In genomic region chr14:24818054-24818822, GRCh38 we compare ENCODE assay signal across 2 cellular contexts.
A peak's percentile ranks its signal among the peaks of the same experiment; 100 is the strongest.
TF ChIP-seq lines count a peak whose summit lies in the region.

No MANE protein-coding gene starts in this region.

TF ChIP-seq in IMR-90, 13 proteins besides CTCF, POLR2A, EP300 and RAD21:
- no peak for TF ChIP-seq MAZ (IDR thresholded peaks at IDR 0.05; ENCODE audit: borderline replicate concordance, low read depth, low read length)
- no peak for TF ChIP-seq FOS (IDR thresholded peaks at IDR 0.05; ENCODE audit: low read depth, low read length)
- TF ChIP-seq ELK1 (IDR thresholded peaks at IDR 0.05; ENCODE audit: borderline replicate concordance, low read depth, low read length), result no peak
- TF ChIP-seq CHD1 (IDR thresholded peaks at IDR 0.05; ENCODE audit: low read depth, low read length), result no peak
- TF ChIP-seq RFX5 (IDR thresholded peaks at IDR 0.05; ENCODE audit: low read depth, low read length), result no peak
- TF ChIP-seq BHLHE40 (IDR thresholded peaks at IDR 0.05; ENCODE audit: low read depth, low read length), result no peak
- no peak for TF ChIP-seq CEBPB (IDR thresholded peaks at IDR 0.05; ENCODE audit: low read depth, low read length)
- TF ChIP-seq MAFK (IDR thresholded peaks at IDR 0.05; ENCODE audit: low read depth, low read length), result no peak

TF ChIP-seq in HepG2, 621 proteins besides CTCF, POLR2A, EP300 and RAD21 (continues in another document):
- TF ChIP-seq ZNF446 (CRISPR knock-in tag; IDR thresholded peaks at IDR 0.05) (no peak), ZNF101 (CRISPR knock-in tag; IDR thresholded peaks at IDR 0.05; ENCODE audit: borderline replicate concordance, low read depth) (peak; percentile 99; the same call in 1 of the 2 replicates), ZFP62 (CRISPR knock-in tag; IDR thresholded peaks at IDR 0.05) (no peak), ZMAT3 (CRISPR knock-in tag; conservative IDR thresholded peaks at IDR 0.05) (no peak), ZNF292 (CRISPR knock-in tag; IDR thresholded peaks at IDR 0.05; ENCODE audit: borderline replicate concordance, low read depth) (peak; percentile 91), ZNF780A (CRISPR knock-in tag; IDR thresholded peaks at IDR 0.05) (peak; percentile 62; the same call in 1 of the 2 replicates), ZNF547 (CRISPR knock-in tag; IDR thresholded peaks at IDR 0.05) (peak; percentile 91), MAFG (CRISPR knock-in tag; IDR thresholded peaks at IDR 0.05) (no peak), RARG (CRISPR knock-in tag; IDR thresholded peaks at IDR 0.05; ENCODE audit: low read depth) (0 out of 2 replicates have a peak, but pooled peaks have one; percentile 16), HCFC1 (IDR thresholded peaks at IDR 0.05; ENCODE audit: low read depth, low read length) (peak; percentile 7; the same call in 1 of the 2 replicates), SMC3 (IDR thresholded peaks at IDR 0.05; ENCODE audit: low read length) (no peak), ZNF800 (CRISPR knock-in tag; IDR thresholded peaks at IDR 0.05) (peak; percentile 35; the same call in 1 of the 2 replicates), ZNF124 (CRISPR knock-in tag; IDR thresholded peaks at IDR 0.05) (peak; percentile 80; the same call in 1 of the 2 replicates), TBX3 (IDR thresholded peaks at IDR 0.05; ENCODE audit: borderline replicate concordance) (peak; percentile 30; the same call in 1 of the 2 replicates), MIER2 (CRISPR knock-in tag; IDR thresholded peaks at IDR 0.05) (peak; percentile 14; the same call in 1 of the 2 replicates), ZNF615 (CRISPR knock-in tag; IDR thresholded peaks at IDR 0.05; ENCODE audit: borderline replicate concordance) (no peak; the same call in 1 of the 2 replicates), FOSL1 (CRISPR knock-in tag; IDR thresholded peaks at IDR 0.05; ENCODE audit: borderline replicate concordance) (peak; percentile 29; the same call in 1 of the 2 replicates), RCOR2 (CRISPR knock-in tag; IDR thresholded peaks at IDR 0.05) (peak; percentile 73), ZNF644 (CRISPR knock-in tag; IDR thresholded peaks at IDR 0.05; ENCODE audit: low read depth) (peak; percentile 60), SOX13 (IDR thresholded peaks at IDR 0.05) (peak; percentile 83), SOX13 (CRISPR knock-in tag; conservative IDR thresholded peaks at IDR 0.05 in 1 of 2, IDR thresholded peaks at IDR 0.05 in 1 of 2) (peak in 1 of 2 experiments; percentile 96; a peak in 2 of 4 replicates), RARA (CRISPR knock-in tag; IDR thresholded peaks at IDR 0.05) (peak; percentile 77), ZNF142 (CRISPR knock-in tag; IDR thresholded peaks at IDR 0.05) (0 out of 2 replicates have a peak, but pooled peaks have one; percentile 19), ZFP37 (CRISPR knock-in tag; IDR thresholded peaks at IDR 0.05; ENCODE audit: borderline replicate concordance) (peak; percentile 77; the same call in 1 of the 2 replicates), ZNF552 (CRISPR knock-in tag; IDR thresholded peaks at IDR 0.05; ENCODE audit: borderline replicate concordance) (peak; percentile 92), ZNF772 (CRISPR knock-in tag; IDR thresholded peaks at IDR 0.05) (peak; percentile 89), ZNF331 (CRISPR knock-in tag; IDR thresholded peaks at IDR 0.05) (peak; percentile 53), HNF1A (IDR thresholded peaks at IDR 0.05; ENCODE audit: low read depth) (peak; percentile 70), HNF1A (CRISPR knock-in tag; IDR thresholded peaks at IDR 0.05; ENCODE audit: borderline replicate concordance) (peak; percentile 90; the same call in 1 of the 2 replicates), ZNF343 (CRISPR knock-in tag; IDR thresholded peaks at IDR 0.05) (peak; percentile 70), ZNF264 (CRISPR knock-in tag; IDR thresholded peaks at IDR 0.05) (peak; percentile 94; the same call in 1 of the 2 replicates), ZKSCAN1 (IDR thresholded peaks at IDR 0.05; ENCODE audit: low read length) (no peak), ZNF280B (CRISPR knock-in tag; IDR thresholded peaks at IDR 0.05; ENCODE audit: borderline replicate concordance) (no peak; the same call in 1 of the 2 replicates), TOE1 (CRISPR knock-in tag; IDR thresholded peaks at IDR 0.05) (peak; percentile 84), YEATS4 (CRISPR knock-in tag; IDR thresholded peaks at IDR 0.05; ENCODE audit: borderline replicate concordance) (peak; percentile 40; the same call in 1 of the 2 replicates), ZNF512B (CRISPR knock-in tag; IDR thresholded peaks at IDR 0.05; ENCODE audit: borderline replicate concordance) (no peak), ZNF816 (CRISPR knock-in tag; IDR thresholded peaks at IDR 0.05; ENCODE audit: borderline replicate concordance) (peak; percentile 64; the same call in 1 of the 2 replicates), ZNF160 (CRISPR knock-in tag; IDR thresholded peaks at IDR 0.05) (peak; percentile 42; the same call in 1 of the 2 replicates), YEATS2 (CRISPR knock-in tag; IDR thresholded peaks at IDR 0.05; ENCODE audit: borderline replicate concordance) (no peak; the same call in 1 of the 2 replicates), NCOR1 (IDR thresholded peaks at IDR 0.05; ENCODE audit: borderline replicate concordance, low read length) (peak; percentile 96), ZNF670 (CRISPR knock-in tag; IDR thresholded peaks at IDR 0.05; ENCODE audit: borderline replicate concordance) (no peak), SATB2 (CRISPR knock-in tag; IDR thresholded peaks at IDR 0.05) (no peak; the same call in 1 of the 2 replicates), PTBP1 (IDR thresholded peaks at IDR 0.05; ENCODE audit: low read depth, low read length, poor library complexity, severe bottlenecking) (no peak), ZFP41 (CRISPR knock-in tag; IDR thresholded peaks at IDR 0.05; ENCODE audit: borderline replicate concordance) (0 out of 2 replicates have a peak, but pooled peaks have one; percentile 82)
